10 cellular contexts compared by ENCODE assay signal in genomic region chr9:72871685-72872084, GRCh38.
DNase-seq lines count a peak whose midpoint lies in the region; ATAC-seq, FAIRE-seq and TF ChIP-seq lines count a peak whose summit lies in the region.
"Had no signal": no experiment of that assay in that cellular context is flagged by ENCODE, and none has a peak within 500 bp of the region (broad histone marks: within the 10 kb centered on the region; RNA-seq: fewer than 3 reads in every experiment).

No MANE protein-coding gene starts in this region.

- POLR2A ChIA-PET in endothelial cell of umbilical vein (lab: Charles Lee): no interaction called here

- intact Hi-C loops in endothelial cell of umbilical vein (cut with micrococcal nuclease): loop anchor here (1.0 to 10.0 kb wide), 5 partner anchors 47 to 313 kb away; no protein-coding TSS in a partner anchor
- intact Hi-C loops in prostate gland (cut with DNase I): loop anchor here (2.0 to 10.0 kb wide), 3 partner anchors 151 to 313 kb away; no protein-coding TSS in a partner anchor

- peak overlapping the region; percentile 44 for H3K9ac ChIP-seq in endothelial cell of umbilical vein (replicated peaks; ENCODE audit: extremely low read depth, insufficient read depth, low read length)

- H3K27me3 ChIP-seq in endothelial cell of umbilical vein (ENCODE audit: control insufficient read depth in 2 of 2, insufficient read depth in 2 of 2, low read length in 2 of 2) (no peaks in the 10 kb centered on the region), prostate gland (replicated peaks; ENCODE audit: insufficient read depth) (no peaks in the 10 kb centered on the region)

- H3K4me1 ChIP-seq in endothelial cell of umbilical vein (ENCODE audit: control insufficient read depth, extremely low read depth, insufficient read depth, low read length) (peaks cover 5% of the 10 kb centered on the region), prostate gland (replicated peaks) (no peaks in the 10 kb centered on the region)

- dilution Hi-C loops in endothelial cell of umbilical vein (cut with MboI; ENCODE audit: extremely low pct_ligation_motif_present, low sequenced_read_pairs): loop anchor here (25.0 kb wide), 1 partner anchor 216 kb away; no protein-coding TSS in a partner anchor

- no peaks in the 10 kb centered on the region for H3K79me2 ChIP-seq in endothelial cell of umbilical vein (ENCODE audit: control insufficient read depth, insufficient read depth, low read length)

- ATAC-seq in GM19324 (IDR thresholded peaks at IDR 0.05; ENCODE audit: low FRiP score, unreplicated experiment) (no peak), GM21717 (IDR thresholded peaks at IDR 0.05; ENCODE audit: unreplicated experiment) (no peak)

- TF ChIP-seq POLR2A in endothelial cell of umbilical vein (IDR thresholded peaks at IDR 0.05; ENCODE audit: low read depth, low read length) (no peak), prostate gland (IDR thresholded peaks at IDR 0.05) (no peak)

- no peaks in the 10 kb centered on the region for H3K9me1 ChIP-seq in endothelial cell of umbilical vein (replicated peaks; ENCODE audit: control insufficient read depth, extremely low read depth, insufficient read depth, low read length)

- CTCF ChIA-PET in endothelial cell of umbilical vein (lab: Charles Lee): interaction anchor here (0.6 to 6.0 kb wide), 62 partner anchors 10 to 1670 kb away, joined by 3 to 201 read pairs (median 5); no protein-coding TSS in a partner anchor

- H2AFZ ChIP-seq in endothelial cell of umbilical vein (ENCODE audit: low read depth, low read length): peak overlapping the region; percentile 74

- no peaks in the 10 kb centered on the region for H4K20me1 ChIP-seq in endothelial cell of umbilical vein (replicated peaks; ENCODE audit: control insufficient read depth, extremely low read depth, insufficient read depth, low read length)

- FAIRE-seq in G401.6 (lab: Jason Lieb, UNC): peak; percentile 27
- FAIRE-seq in endothelial cell of umbilical vein (lab: Jason Lieb, UNC): no peak
- FAIRE-seq: colon had no signal

- DNase-seq in NCI-H460 (ENCODE audit: extremely low read depth, low read depth) (peak; percentile 31), endothelial cell of umbilical vein (ENCODE audit: low read depth, low spot score) (peak; percentile 62), prostate gland (ENCODE audit: low spot score) (no peak), pons (ENCODE audit: low spot score) (no peak)
- DNase-seq in activated naive CD4-positive, alpha-beta T cell (lab: John Stamatoyannopoulos, UW): no peak
- DNase-seq: RPMI8226 had no signal

- H3K4me2 ChIP-seq in endothelial cell of umbilical vein (ENCODE audit: insufficient read depth, low read length): peak overlapping the region; percentile 55

- peak; percentile 20 to 29 for TF ChIP-seq CTCF in endothelial cell of umbilical vein (IDR thresholded peaks at IDR 0.05; ENCODE audit: extremely low read depth in 1 of 2, insufficient read depth in 1 of 2, low read depth in 1 of 2, low read length in 2 of 2)
- peak in 3 of 4 experiments; percentile 48 to 68 (median 62) for TF ChIP-seq CTCF in prostate gland (IDR thresholded peaks at IDR 0.05)

- WGBS in prostate gland: 17% methylated on average over 3 of the region's 3 CpGs

- H3K27ac ChIP-seq in endothelial cell of umbilical vein (ENCODE audit: insufficient read depth, low read depth, low read length) (peak overlapping the region; percentile 50), prostate gland (no peak overlapping the region)

- BruUV-seq in endothelial cell of umbilical vein (replicated peaks; lab: Mats Ljungman, UMichigan): no TSS peak

- H3K9me3 ChIP-seq in endothelial cell of umbilical vein (replicated peaks; ENCODE audit: control insufficient read depth, insufficient read depth, low read length) (no peaks in the 10 kb centered on the region), prostate gland (no peaks in the 10 kb centered on the region)

- H3K4me3 ChIP-seq in endothelial cell of umbilical vein (replicated peaks in 1 of 3; ENCODE audit: insufficient read depth in 1 of 3, low read depth in 1 of 3, low read length in 3 of 3) (no peak overlapping the region), prostate gland (no peak overlapping the region)

- no peaks in the 10 kb centered on the region for H3K36me3 ChIP-seq in endothelial cell of umbilical vein (ENCODE audit: control insufficient read depth in 2 of 2, extremely low read depth in 1 of 2, insufficient read depth in 2 of 2, low read length in 2 of 2)
- no peaks in the 10 kb centered on the region for H3K36me3 ChIP-seq in prostate gland

TF ChIP-seq in endothelial cell of umbilical vein, 7 proteins besides CTCF, POLR2A, EP300 and RAD21:
- peak; percentile 28 for TF ChIP-seq GATA2 (IDR thresholded peaks at IDR 0.05; ENCODE audit: insufficient read depth, insufficient read length, low read depth, low read length)
- TF ChIP-seq JUN (IDR thresholded peaks at IDR 0.05; ENCODE audit: borderline replicate concordance, insufficient read depth, insufficient read length, low read depth): no peak
TF ChIP-seq in endothelial cell of umbilical vein: peak in this region for 1.

Comparison
In these comparisons a context has a peak if more than half of its experiments do, and no peak if none do; other contexts are left out.
1. DNase-seq: peak in NCI-H460 (single experiment) and endothelial cell of umbilical vein (single experiment); none in prostate gland (single experiment), pons (single experiment) and activated naive CD4-positive, alpha-beta T cell (0 of 4).